Comparison of ENCODE assay signal across 14 cellular contexts in genomic region chr9:89771205-89771604, GRCh38.
DNase-seq lines count a peak whose midpoint lies in the region; ATAC-seq and TF ChIP-seq lines count a peak whose summit lies in the region.
"Had no signal": no experiment of that assay in that cellular context is flagged by ENCODE, and none has a peak within 500 bp of the region (broad histone marks: within the 10 kb centered on the region; RNA-seq: fewer than 3 reads in every experiment).

No MANE protein-coding gene starts in this region.

- H2AFZ ChIP-seq in hepatocyte: no peak overlapping the region

- H3K9me3 Mint-ChIP-seq in glutamatergic neuron (ENCODE audit: unreplicated experiment): no peaks in the 10 kb centered on the region
- H3K9me3 Mint-ChIP-seq: CD4-positive, CD25-positive, alpha-beta regulatory T cell; GM23338 had no signal

- no peak overlapping the region for H3K4me2 ChIP-seq in hepatocyte
- H3K4me2 ChIP-seq: GM23338 had no signal

- DNase-seq in DMS153 treated with DMSO at 0.1 percent for 48 hours (lab: John Stamatoyannopoulos, UW; ENCODE audit: unreplicated experiment) (peak; percentile 70), DMS153 (lab: John Stamatoyannopoulos, UW) (no peak), Right ventricle myocardium superior (no peak), heart left ventricle (no peak), spleen (peak; percentile 7), glutamatergic neuron (no peak), hepatocyte (ENCODE audit: low spot score) (no peak)
- DNase-seq: CD4-positive, CD25-positive, alpha-beta regulatory T cell had no signal

- no peaks in the 10 kb centered on the region for H3K79me2 ChIP-seq in hepatocyte

- H3K27ac Mint-ChIP-seq in glutamatergic neuron (ENCODE audit: unreplicated experiment): no peak overlapping the region
- H3K27ac Mint-ChIP-seq: CD4-positive, CD25-positive, alpha-beta regulatory T cell; GM23338 had no signal

- H3K4me3 ChIP-seq in heart left ventricle (no peak overlapping the region), spleen (no peak overlapping the region), hepatocyte (no peak overlapping the region)
- H3K4me3 ChIP-seq: GM12878, GM23338, HAP-1 had no signal

- TF ChIP-seq POLR2A in heart left ventricle (IDR thresholded peaks at IDR 0.05): no peak
- no peak for TF ChIP-seq POLR2A in spleen (IDR thresholded peaks at IDR 0.05)

- ATAC-seq in Right ventricle myocardium superior (ENCODE audit: poor library complexity): peak; percentile 34
- no peak for ATAC-seq in heart left ventricle
- ATAC-seq: GM23338 had no signal

- H3K4me1 Mint-ChIP-seq in glutamatergic neuron (ENCODE audit: low read depth, unreplicated experiment): peaks cover 10% of the 10 kb centered on the region
- H3K4me1 Mint-ChIP-seq: GM23338 had no signal

- peaks cover 9% of the 10 kb centered on the region for H3K36me3 Mint-ChIP-seq in glutamatergic neuron (ENCODE audit: unreplicated experiment)
- H3K36me3 Mint-ChIP-seq: CD4-positive, CD25-positive, alpha-beta regulatory T cell had no signal

- H3K27ac ChIP-seq in heart left ventricle (no peak overlapping the region), VCaP (peak overlapping the region; percentile 47), spleen (no peak overlapping the region), hepatocyte (no peak overlapping the region)
- H3K27ac ChIP-seq: 22Rv1, HL-60 had no signal

- H4K20me1 ChIP-seq in hepatocyte (ENCODE audit: insufficient read depth, poor library complexity, severe bottlenecking): no peaks in the 10 kb centered on the region

- TF ChIP-seq CTCF in heart left ventricle (IDR thresholded peaks at IDR 0.05) (no peak), VCaP (conservative IDR thresholded peaks at IDR 0.05) (no peak), spleen (IDR thresholded peaks at IDR 0.05 in 8 of 11, conservative IDR thresholded peaks at IDR 0.05 in 3 of 11) (no peak), glutamatergic neuron (IDR thresholded peaks at IDR 0.05; ENCODE audit: partially characterized antibody, unreplicated experiment) (no peak), hepatocyte (IDR thresholded peaks at IDR 0.05; ENCODE audit: poor library complexity) (no peak)

- H3K36me3 ChIP-seq in heart left ventricle (no peaks in the 10 kb centered on the region), spleen (no peaks in the 10 kb centered on the region), hepatocyte (replicated peaks; ENCODE audit: insufficient read depth, low read depth) (no peaks in the 10 kb centered on the region)
- H3K36me3 ChIP-seq: HAP-1 had no signal

- no peaks in the 10 kb centered on the region for H3K9me3 ChIP-seq in heart left ventricle
- no peaks in the 10 kb centered on the region for H3K9me3 ChIP-seq in spleen
- no peaks in the 10 kb centered on the region for H3K9me3 ChIP-seq in hepatocyte (ENCODE audit: low read depth)
- H3K9me3 ChIP-seq: HAP-1 had no signal

- intact Hi-C loops in Right ventricle myocardium superior (cut with DNase I): no loop called here
- intact Hi-C loops in heart left ventricle (cut with DNase I): loop anchor here in 1 of 10 donors (10.0 kb wide), 1 partner anchor 166 kb away; the partner anchor contains the start of gene GADD45G
- intact Hi-C loops in spleen (cut with DNase I; ENCODE audit: low total_unique reads): no loop called here

- H3K27me3 ChIP-seq in heart left ventricle (no peaks in the 10 kb centered on the region), spleen (replicated peaks in 1 of 7) (no peaks in the 10 kb centered on the region), hepatocyte (no peaks in the 10 kb centered on the region)

- no peaks in the 10 kb centered on the region for H3K27me3 Mint-ChIP-seq in glutamatergic neuron (ENCODE audit: unreplicated experiment)

- no peaks in the 10 kb centered on the region for H3K9me2 ChIP-seq in hepatocyte (replicated peaks; ENCODE audit: insufficient read depth)

- 38 to 62% (median 44%) methylated on average over 4 of the region's 4 CpGs for WGBS in heart left ventricle, 4 donors
- 88 to 98% (median 91%) methylated on average over 4 of the region's 4 CpGs for WGBS in spleen, 5 donors
- WGBS in hepatocyte (ENCODE audit: low lambda C conversion rate, missing lambda C conversion rate): 58% methylated on average over 2 of the region's 4 CpGs

- no peak overlapping the region for H3K4me3 Mint-ChIP-seq in glutamatergic neuron (ENCODE audit: unreplicated experiment)
- H3K4me3 Mint-ChIP-seq: CD4-positive, CD25-positive, alpha-beta regulatory T cell; GM23338 had no signal

- H3K4me1 ChIP-seq in heart left ventricle: peaks cover 0 to 7% (median 0%) of the 10 kb centered on the region in 12 donors
- H3K4me1 ChIP-seq in spleen: peaks cover 0 to 9% (median 0%) of the 10 kb centered on the region in 6 donors
- no peaks in the 10 kb centered on the region for H3K4me1 ChIP-seq in hepatocyte (ENCODE audit: insufficient read depth)
- H3K4me1 ChIP-seq: HAP-1 had no signal

Comparison
In these comparisons a context has a peak if more than half of its experiments do, and no peak if none do; other contexts are left out.
1. DNase-seq: peak in DMS153 treated with DMSO at 0.1 percent for 48 hours (single experiment) and spleen (single experiment); none in DMS153 (single experiment), Right ventricle myocardium superior (single experiment), heart left ventricle (0 of 5), glutamatergic neuron (single experiment) and hepatocyte (single experiment).